ENCODE assay signal across 1 cellular context in the genomic region with DNA sequence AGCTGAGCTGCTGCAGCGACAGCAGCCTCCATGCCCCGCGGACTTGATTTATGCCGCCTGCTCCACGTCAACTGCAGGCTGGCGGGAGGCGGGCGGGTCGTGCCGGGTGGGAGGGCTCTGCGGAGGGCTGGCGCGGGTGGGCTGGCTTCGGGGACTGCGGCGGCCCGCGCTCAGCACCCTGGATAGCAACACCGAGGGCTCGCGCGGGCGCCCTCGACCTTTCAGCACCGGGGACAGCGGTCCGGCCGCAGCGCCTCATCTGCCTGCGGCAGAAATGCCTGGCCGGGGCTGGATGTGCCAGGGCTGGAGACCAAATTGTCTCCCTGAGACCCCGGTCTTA.
TF ChIP-seq lines count a peak whose summit lies in the region.

No MANE protein-coding gene starts in this region.

TF ChIP-seq in HepG2, 621 proteins besides CTCF, POLR2A, EP300 and RAD21 (continued from another document and continues in another):
- TF ChIP-seq ZBTB7A (CRISPR knock-in tag; IDR thresholded peaks at IDR 0.05) = peak; percentile 96
- peak; percentile 93; the same call in 1 of the 2 replicates for TF ChIP-seq KLF9 (CRISPR knock-in tag; IDR thresholded peaks at IDR 0.05; ENCODE audit: low read depth)
- TF ChIP-seq, protein P1, sequence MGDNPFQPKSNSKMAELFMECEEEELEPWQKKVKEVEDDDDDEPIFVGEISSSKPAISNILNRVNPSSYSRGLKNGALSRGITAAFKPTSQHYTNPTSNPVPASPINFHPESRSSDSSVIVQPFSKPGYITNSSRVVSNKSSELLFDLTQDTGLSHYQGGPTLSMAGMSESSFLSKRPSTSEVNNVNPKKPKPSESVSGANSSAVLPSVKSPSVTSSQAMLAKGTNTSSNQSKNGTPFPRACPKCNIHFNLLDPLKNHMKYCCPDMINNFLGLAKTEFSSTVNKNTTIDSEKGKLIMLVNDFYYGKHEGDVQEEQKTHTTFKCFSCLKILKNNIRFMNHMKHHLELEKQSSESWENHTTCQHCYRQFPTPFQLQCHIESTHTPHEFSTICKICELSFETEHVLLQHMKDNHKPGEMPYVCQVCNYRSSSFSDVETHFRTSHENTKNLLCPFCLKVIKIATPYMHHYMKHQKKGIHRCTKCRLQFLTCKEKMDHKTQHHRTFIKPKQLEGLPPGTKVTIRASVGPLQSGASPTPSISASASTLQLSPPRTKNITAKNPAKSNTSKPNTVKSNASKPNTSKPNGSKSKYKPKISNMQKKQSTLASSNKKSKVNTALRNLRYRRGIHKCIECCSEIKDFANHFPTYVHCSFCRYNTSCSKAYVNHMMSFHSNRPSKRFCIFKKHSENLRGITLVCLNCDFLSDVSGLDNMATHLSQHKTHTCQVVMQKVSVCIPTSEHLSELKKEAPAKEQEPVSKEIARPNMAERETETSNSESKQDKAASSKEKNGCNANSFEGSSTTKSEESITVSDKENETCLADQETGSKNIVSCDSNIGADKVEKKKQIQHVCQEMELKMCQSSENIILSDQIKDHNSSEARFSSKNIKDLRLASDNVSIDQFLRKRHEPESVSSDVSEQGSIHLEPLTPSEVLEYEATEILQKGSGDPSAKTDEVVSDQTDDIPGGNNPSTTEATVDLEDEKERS (CRISPR knock-in tag; IDR thresholded peaks at IDR 0.05) = peak; percentile 96
- TF ChIP-seq HNRNPH1 (optimal IDR thresholded peaks at IDR 0.05; ENCODE audit: low read depth, low read length) = no peak
- 0 out of 2 replicates have a peak, but pooled peaks have one; percentile 89 for TF ChIP-seq SMYD3 (CRISPR knock-in tag; IDR thresholded peaks at IDR 0.05)
- TF ChIP-seq ZNF878 (CRISPR knock-in tag; IDR thresholded peaks at IDR 0.05) = peak; percentile 96
- peak; percentile 100 for TF ChIP-seq GLI4 (CRISPR knock-in tag; IDR thresholded peaks at IDR 0.05; ENCODE audit: borderline replicate concordance)
- TF ChIP-seq, protein P2, sequence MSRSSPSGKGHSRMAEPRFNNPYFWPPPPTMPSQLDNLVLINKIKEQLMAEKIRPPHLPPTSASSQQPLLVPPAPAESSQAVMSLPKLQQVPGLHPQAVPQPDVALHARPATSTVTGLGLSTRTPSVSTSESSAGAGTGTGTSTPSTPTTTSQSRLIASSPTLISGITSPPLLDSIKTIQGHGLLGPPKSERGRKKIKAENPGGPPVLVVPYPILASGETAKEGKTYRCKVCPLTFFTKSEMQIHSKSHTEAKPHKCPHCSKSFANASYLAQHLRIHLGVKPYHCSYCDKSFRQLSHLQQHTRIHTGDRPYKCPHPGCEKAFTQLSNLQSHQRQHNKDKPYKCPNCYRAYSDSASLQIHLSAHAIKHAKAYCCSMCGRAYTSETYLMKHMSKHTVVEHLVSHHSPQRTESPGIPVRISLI (CRISPR knock-in tag; IDR thresholded peaks at IDR 0.05; ENCODE audit: borderline replicate concordance) = 0 out of 2 replicates have a peak, but pooled peaks have one; percentile 27
- TF ChIP-seq, protein P3, sequence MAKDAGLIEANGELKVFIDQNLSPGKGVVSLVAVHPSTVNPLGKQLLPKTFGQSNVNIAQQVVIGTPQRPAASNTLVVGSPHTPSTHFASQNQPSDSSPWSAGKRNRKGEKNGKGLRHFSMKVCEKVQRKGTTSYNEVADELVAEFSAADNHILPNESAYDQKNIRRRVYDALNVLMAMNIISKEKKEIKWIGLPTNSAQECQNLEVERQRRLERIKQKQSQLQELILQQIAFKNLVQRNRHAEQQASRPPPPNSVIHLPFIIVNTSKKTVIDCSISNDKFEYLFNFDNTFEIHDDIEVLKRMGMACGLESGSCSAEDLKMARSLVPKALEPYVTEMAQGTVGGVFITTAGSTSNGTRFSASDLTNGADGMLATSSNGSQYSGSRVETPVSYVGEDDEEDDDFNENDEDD (CRISPR knock-in tag; IDR thresholded peaks at IDR 0.05; ENCODE audit: borderline replicate concordance) = peak; percentile 82; the same call in 1 of the 2 replicates
- no peak for TF ChIP-seq ZFP62 (CRISPR knock-in tag; IDR thresholded peaks at IDR 0.05)
- peak; percentile 98 for TF ChIP-seq ZNF160 (CRISPR knock-in tag; IDR thresholded peaks at IDR 0.05)
- TF ChIP-seq ZNF282 (IDR thresholded peaks at IDR 0.05; ENCODE audit: partially characterized antibody) = no peak
- TF ChIP-seq, protein P4, sequence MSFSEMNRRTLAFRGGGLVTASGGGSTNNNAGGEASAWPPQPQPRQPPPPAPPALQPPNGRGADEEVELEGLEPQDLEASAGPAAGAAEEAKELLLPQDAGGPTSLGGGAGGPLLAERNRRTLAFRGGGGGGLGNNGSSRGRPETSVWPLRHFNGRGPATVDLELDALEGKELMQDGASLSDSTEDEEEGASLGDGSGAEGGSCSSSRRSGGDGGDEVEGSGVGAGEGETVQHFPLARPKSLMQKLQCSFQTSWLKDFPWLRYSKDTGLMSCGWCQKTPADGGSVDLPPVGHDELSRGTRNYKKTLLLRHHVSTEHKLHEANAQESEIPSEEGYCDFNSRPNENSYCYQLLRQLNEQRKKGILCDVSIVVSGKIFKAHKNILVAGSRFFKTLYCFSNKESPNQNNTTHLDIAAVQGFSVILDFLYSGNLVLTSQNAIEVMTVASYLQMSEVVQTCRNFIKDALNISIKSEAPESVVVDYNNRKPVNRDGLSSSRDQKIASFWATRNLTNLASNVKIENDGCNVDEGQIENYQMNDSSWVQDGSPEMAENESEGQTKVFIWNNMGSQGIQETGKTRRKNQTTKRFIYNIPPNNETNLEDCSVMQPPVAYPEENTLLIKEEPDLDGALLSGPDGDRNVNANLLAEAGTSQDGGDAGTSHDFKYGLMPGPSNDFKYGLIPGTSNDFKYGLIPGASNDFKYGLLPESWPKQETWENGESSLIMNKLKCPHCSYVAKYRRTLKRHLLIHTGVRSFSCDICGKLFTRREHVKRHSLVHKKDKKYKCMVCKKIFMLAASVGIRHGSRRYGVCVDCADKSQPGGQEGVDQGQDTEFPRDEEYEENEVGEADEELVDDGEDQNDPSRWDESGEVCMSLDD (CRISPR knock-in tag; IDR thresholded peaks at IDR 0.05; ENCODE audit: borderline replicate concordance) = peak; percentile 97
- TF ChIP-seq, protein P5, sequence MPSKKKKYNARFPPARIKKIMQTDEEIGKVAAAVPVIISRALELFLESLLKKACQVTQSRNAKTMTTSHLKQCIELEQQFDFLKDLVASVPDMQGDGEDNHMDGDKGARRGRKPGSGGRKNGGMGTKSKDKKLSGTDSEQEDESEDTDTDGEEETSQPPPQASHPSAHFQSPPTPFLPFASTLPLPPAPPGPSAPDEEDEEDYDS (CRISPR knock-in tag; IDR thresholded peaks at IDR 0.05) = peak; percentile 62
- no peak for TF ChIP-seq ZNF383 (CRISPR knock-in tag; IDR thresholded peaks at IDR 0.05; ENCODE audit: borderline replicate concordance)
- TF ChIP-seq ZNF496 (CRISPR knock-in tag; IDR thresholded peaks at IDR 0.05; ENCODE audit: insufficient replicate concordance) = peak; percentile 73
- TF ChIP-seq, protein P6, sequence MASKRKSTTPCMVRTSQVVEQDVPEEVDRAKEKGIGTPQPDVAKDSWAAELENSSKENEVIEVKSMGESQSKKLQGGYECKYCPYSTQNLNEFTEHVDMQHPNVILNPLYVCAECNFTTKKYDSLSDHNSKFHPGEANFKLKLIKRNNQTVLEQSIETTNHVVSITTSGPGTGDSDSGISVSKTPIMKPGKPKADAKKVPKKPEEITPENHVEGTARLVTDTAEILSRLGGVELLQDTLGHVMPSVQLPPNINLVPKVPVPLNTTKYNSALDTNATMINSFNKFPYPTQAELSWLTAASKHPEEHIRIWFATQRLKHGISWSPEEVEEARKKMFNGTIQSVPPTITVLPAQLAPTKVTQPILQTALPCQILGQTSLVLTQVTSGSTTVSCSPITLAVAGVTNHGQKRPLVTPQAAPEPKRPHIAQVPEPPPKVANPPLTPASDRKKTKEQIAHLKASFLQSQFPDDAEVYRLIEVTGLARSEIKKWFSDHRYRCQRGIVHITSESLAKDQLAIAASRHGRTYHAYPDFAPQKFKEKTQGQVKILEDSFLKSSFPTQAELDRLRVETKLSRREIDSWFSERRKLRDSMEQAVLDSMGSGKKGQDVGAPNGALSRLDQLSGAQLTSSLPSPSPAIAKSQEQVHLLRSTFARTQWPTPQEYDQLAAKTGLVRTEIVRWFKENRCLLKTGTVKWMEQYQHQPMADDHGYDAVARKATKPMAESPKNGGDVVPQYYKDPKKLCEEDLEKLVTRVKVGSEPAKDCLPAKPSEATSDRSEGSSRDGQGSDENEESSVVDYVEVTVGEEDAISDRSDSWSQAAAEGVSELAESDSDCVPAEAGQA (IDR thresholded peaks at IDR 0.05; ENCODE audit: low read depth) = no peak
- TF ChIP-seq, protein P6 (CRISPR knock-in tag; IDR thresholded peaks at IDR 0.05; ENCODE audit: borderline replicate concordance) = peak; percentile 100
- no peak for TF ChIP-seq SMARCE1 (IDR thresholded peaks at IDR 0.05; ENCODE audit: borderline replicate concordance)
- TF ChIP-seq ZNF816 (CRISPR knock-in tag; IDR thresholded peaks at IDR 0.05; ENCODE audit: borderline replicate concordance) = peak; percentile 99
- no peak; the same call in 1 of the 2 replicates for TF ChIP-seq MZF1 (CRISPR knock-in tag; IDR thresholded peaks at IDR 0.05; ENCODE audit: borderline replicate concordance)
- TF ChIP-seq ZNF75D (CRISPR knock-in tag; IDR thresholded peaks at IDR 0.05; ENCODE audit: borderline replicate concordance) = peak; percentile 98
- TF ChIP-seq ZNF792 (CRISPR knock-in tag; IDR thresholded peaks at IDR 0.05) = peak; percentile 100
- peak; percentile 99 for TF ChIP-seq ZNF367 (CRISPR knock-in tag; IDR thresholded peaks at IDR 0.05; ENCODE audit: borderline replicate concordance)
- TF ChIP-seq, protein P7, sequence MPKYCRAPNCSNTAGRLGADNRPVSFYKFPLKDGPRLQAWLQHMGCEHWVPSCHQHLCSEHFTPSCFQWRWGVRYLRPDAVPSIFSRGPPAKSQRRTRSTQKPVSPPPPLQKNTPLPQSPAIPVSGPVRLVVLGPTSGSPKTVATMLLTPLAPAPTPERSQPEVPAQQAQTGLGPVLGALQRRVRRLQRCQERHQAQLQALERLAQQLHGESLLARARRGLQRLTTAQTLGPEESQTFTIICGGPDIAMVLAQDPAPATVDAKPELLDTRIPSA (CRISPR knock-in tag; IDR thresholded peaks at IDR 0.05; ENCODE audit: borderline replicate concordance) = peak; percentile 98
- TF ChIP-seq ZSCAN29 (CRISPR knock-in tag; conservative IDR thresholded peaks at IDR 0.05) = no peak
- TF ChIP-seq, protein P8, sequence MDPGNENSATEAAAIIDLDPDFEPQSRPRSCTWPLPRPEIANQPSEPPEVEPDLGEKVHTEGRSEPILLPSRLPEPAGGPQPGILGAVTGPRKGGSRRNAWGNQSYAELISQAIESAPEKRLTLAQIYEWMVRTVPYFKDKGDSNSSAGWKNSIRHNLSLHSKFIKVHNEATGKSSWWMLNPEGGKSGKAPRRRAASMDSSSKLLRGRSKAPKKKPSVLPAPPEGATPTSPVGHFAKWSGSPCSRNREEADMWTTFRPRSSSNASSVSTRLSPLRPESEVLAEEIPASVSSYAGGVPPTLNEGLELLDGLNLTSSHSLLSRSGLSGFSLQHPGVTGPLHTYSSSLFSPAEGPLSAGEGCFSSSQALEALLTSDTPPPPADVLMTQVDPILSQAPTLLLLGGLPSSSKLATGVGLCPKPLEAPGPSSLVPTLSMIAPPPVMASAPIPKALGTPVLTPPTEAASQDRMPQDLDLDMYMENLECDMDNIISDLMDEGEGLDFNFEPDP (CRISPR knock-in tag; conservative IDR thresholded peaks at IDR 0.05) = peak; percentile 99
- TF ChIP-seq, protein P9, sequence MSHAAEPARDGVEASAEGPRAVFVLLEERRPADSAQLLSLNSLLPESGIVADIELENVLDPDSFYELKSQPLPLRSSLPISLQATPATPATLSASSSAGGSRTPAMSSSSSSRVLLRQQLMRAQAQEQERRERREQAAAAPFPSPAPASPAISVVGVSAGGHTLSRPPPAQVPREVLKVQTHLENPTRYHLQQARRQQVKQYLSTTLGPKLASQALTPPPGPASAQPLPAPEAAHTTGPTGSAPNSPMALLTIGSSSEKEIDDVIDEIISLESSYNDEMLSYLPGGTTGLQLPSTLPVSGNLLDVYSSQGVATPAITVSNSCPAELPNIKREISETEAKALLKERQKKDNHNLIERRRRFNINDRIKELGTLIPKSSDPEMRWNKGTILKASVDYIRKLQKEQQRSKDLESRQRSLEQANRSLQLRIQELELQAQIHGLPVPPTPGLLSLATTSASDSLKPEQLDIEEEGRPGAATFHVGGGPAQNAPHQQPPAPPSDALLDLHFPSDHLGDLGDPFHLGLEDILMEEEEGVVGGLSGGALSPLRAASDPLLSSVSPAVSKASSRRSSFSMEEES (CRISPR knock-in tag; IDR thresholded peaks at IDR 0.05) = peak; percentile 97
- peak; percentile 99 for TF ChIP-seq ZNF709 (CRISPR knock-in tag; IDR thresholded peaks at IDR 0.05)
- no peak for TF ChIP-seq HDAC6 (IDR thresholded peaks at IDR 0.05; ENCODE audit: low read depth, low read length)
- TF ChIP-seq SRF (IDR thresholded peaks at IDR 0.05; ENCODE audit: low read depth, low read length) = no peak
- TF ChIP-seq, protein P10, sequence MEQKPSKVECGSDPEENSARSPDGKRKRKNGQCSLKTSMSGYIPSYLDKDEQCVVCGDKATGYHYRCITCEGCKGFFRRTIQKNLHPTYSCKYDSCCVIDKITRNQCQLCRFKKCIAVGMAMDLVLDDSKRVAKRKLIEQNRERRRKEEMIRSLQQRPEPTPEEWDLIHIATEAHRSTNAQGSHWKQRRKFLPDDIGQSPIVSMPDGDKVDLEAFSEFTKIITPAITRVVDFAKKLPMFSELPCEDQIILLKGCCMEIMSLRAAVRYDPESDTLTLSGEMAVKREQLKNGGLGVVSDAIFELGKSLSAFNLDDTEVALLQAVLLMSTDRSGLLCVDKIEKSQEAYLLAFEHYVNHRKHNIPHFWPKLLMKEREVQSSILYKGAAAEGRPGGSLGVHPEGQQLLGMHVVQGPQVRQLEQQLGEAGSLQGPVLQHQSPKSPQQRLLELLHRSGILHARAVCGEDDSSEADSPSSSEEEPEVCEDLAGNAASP (CRISPR knock-in tag; IDR thresholded peaks at IDR 0.05; ENCODE audit: borderline replicate concordance) = peak; percentile 86
- TF ChIP-seq, protein P11, sequence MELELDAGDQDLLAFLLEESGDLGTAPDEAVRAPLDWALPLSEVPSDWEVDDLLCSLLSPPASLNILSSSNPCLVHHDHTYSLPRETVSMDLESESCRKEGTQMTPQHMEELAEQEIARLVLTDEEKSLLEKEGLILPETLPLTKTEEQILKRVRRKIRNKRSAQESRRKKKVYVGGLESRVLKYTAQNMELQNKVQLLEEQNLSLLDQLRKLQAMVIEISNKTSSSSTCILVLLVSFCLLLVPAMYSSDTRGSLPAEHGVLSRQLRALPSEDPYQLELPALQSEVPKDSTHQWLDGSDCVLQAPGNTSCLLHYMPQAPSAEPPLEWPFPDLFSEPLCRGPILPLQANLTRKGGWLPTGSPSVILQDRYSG (CRISPR knock-in tag; IDR thresholded peaks at IDR 0.05) = peak; percentile 99
